2 cellular contexts compared by ENCODE assay signal in genomic region chr19:51861870-51862622, GRCh38.
TF ChIP-seq lines count a peak whose summit lies in the region.

No MANE protein-coding gene starts in this region.

TF ChIP-seq in HepG2, 621 proteins besides CTCF, POLR2A, EP300 and RAD21:
- TF ChIP-seq ZNF274 (CRISPR knock-in tag; IDR thresholded peaks at IDR 0.05) (peak; percentile 90; the same call in 1 of the 2 replicates), TBL1XR1 (IDR thresholded peaks at IDR 0.05; ENCODE audit: borderline replicate concordance, low read length, partially characterized antibody) (no peak), CREB3 (CRISPR knock-in tag; IDR thresholded peaks at IDR 0.05) (no peak), RFX1 (IDR thresholded peaks at IDR 0.05) (no peak), TRIM22 (IDR thresholded peaks at IDR 0.05) (no peak), ZNF83 (CRISPR knock-in tag; IDR thresholded peaks at IDR 0.05; ENCODE audit: borderline replicate concordance) (no peak), EEA1 (CRISPR knock-in tag; IDR thresholded peaks at IDR 0.05; ENCODE audit: borderline replicate concordance) (no peak)

TF ChIP-seq in liver, 16 proteins besides CTCF, POLR2A, EP300 and RAD21:
- TF ChIP-seq EGR1 (IDR thresholded peaks at IDR 0.05; ENCODE audit: low read depth in 2 of 2): no peak
- no peak for TF ChIP-seq TAF1 (conservative IDR thresholded peaks at IDR 0.05)
- TF ChIP-seq HNF4A (conservative IDR thresholded peaks at IDR 0.05): no peak
- TF ChIP-seq NR2F2 (IDR thresholded peaks at IDR 0.05): no peak
- no peak for TF ChIP-seq HNF4G (IDR thresholded peaks at IDR 0.05)
TF ChIP-seq in liver: peak in this region for 0.
